In the genomic region with DNA sequence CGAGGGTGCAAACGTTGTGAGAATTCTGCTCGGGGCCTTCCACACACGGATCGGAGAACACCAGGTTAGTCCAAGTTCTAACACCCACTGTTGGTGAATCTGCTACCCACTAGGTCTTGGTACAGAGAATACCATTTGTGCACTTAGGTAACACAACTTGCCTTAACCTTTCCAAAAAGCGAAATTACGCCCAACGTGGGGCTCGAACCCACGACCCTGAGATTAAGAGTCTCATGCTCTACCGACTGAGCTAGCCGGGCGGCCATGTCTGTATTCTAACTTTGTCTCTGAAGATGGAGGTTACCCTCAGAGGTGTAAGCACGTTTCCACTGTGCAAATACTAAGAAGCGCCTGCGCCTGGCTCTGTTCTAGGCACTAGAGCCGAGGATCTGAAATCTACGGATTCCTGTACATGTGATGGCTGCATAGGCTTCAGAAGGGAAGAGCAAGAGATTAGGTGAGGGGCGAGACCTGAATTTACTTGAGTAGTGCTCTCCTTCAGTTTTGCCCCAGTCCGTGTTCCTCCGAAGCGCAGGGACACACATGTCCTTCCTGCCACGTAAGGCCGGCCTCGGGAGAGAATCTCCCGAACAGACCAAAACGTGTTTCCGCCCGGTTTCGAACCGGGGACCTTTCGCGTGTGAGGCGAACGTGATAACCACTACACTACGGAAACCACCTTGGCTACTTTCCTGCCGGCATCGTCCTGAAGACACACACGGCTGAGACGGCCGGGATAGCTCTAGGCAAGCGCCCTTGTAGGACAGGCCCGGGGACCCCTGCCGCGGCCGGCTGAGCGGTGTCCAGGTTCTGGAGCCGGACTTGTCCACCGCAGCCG, we compare ENCODE assay signal across 2 cellular contexts.
A peak's percentile ranks its signal among the peaks of the same experiment; 100 is the strongest.
TF ChIP-seq lines count a peak whose summit lies in the region.

No MANE protein-coding gene starts in this region.

TF ChIP-seq in A549, 52 proteins besides CTCF, POLR2A, EP300 and RAD21:
- TF ChIP-seq RCOR1 (IDR thresholded peaks at IDR 0.05; ENCODE audit: low read depth, low read length) (no peak), BHLHE40 (IDR thresholded peaks at IDR 0.05; ENCODE audit: low read depth, low read length) (peak; percentile 31; the same call in 1 of the 2 replicates), TP53 (CRISPR knock-in tag; IDR thresholded peaks at IDR 0.05) (peak; percentile 69; the same call in 1 of the 2 replicates), SREBF2 (IDR thresholded peaks at IDR 0.05) (peak; percentile 86), CEBPB (IDR thresholded peaks at IDR 0.05) (peak in 1 of 2 experiments; percentile 41; a peak in 1 of 4 replicates), SMC3 (IDR thresholded peaks at IDR 0.05) (peak; percentile 18; the same call in 1 of the 3 replicates), ZFP36 (IDR thresholded peaks at IDR 0.05; ENCODE audit: borderline replicate concordance, partially characterized antibody) (no peak), MAZ (IDR thresholded peaks at IDR 0.05; ENCODE audit: borderline replicate concordance, low read depth, low read length) (peak; percentile 31; the same call in 1 of the 2 replicates), EHF (CRISPR knock-in tag; IDR thresholded peaks at IDR 0.05) (no peak), NPAS2 (CRISPR knock-in tag; IDR thresholded peaks at IDR 0.05; ENCODE audit: borderline replicate concordance) (peak; percentile 55; the same call in 1 of the 2 replicates), RARB (CRISPR knock-in tag; IDR thresholded peaks at IDR 0.05) (peak; percentile 61; the same call in 1 of the 2 replicates), GATA3 (IDR thresholded peaks at IDR 0.05; ENCODE audit: borderline replicate concordance) (peak; percentile 25)
- TF ChIP-seq, protein P1, sequence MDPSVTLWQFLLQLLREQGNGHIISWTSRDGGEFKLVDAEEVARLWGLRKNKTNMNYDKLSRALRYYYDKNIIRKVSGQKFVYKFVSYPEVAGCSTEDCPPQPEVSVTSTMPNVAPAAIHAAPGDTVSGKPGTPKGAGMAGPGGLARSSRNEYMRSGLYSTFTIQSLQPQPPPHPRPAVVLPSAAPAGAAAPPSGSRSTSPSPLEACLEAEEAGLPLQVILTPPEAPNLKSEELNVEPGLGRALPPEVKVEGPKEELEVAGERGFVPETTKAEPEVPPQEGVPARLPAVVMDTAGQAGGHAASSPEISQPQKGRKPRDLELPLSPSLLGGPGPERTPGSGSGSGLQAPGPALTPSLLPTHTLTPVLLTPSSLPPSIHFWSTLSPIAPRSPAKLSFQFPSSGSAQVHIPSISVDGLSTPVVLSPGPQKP (IDR thresholded peaks at IDR 0.05; ENCODE audit: low read depth, low read length): no peak
- TF ChIP-seq, protein P2, sequence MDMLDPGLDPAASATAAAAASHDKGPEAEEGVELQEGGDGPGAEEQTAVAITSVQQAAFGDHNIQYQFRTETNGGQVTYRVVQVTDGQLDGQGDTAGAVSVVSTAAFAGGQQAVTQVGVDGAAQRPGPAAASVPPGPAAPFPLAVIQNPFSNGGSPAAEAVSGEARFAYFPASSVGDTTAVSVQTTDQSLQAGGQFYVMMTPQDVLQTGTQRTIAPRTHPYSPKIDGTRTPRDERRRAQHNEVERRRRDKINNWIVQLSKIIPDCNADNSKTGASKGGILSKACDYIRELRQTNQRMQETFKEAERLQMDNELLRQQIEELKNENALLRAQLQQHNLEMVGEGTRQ (IDR thresholded peaks at IDR 0.05): 0 out of 2 replicates have a peak, but pooled peaks have one; percentile 7
- TF ChIP-seq, protein P3, sequence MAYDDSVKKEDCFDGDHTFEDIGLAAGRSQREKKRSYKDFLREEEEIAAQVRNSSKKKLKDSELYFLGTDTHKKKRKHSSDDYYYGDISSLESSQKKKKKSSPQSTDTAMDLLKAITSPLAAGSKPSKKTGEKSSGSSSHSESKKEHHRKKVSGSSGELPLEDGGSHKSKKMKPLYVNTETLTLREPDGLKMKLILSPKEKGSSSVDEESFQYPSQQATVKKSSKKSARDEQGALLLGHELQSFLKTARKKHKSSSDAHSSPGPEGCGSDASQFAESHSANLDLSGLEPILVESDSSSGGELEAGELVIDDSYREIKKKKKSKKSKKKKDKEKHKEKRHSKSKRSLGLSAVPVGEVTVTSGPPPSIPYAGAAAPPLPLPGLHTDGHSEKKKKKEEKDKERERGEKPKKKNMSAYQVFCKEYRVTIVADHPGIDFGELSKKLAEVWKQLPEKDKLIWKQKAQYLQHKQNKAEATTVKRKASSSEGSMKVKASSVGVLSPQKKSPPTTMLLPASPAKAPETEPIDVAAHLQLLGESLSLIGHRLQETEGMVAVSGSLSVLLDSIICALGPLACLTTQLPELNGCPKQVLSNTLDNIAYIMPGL (CRISPR knock-in tag; IDR thresholded peaks at IDR 0.05; ENCODE audit: borderline replicate concordance): peak; percentile 98; the same call in 1 of the 2 replicates
- TF ChIP-seq, protein P4, sequence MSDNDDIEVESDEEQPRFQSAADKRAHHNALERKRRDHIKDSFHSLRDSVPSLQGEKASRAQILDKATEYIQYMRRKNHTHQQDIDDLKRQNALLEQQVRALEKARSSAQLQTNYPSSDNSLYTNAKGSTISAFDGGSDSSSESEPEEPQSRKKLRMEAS (IDR thresholded peaks at IDR 0.05): peak; percentile 80
- TF ChIP-seq, protein P5, sequence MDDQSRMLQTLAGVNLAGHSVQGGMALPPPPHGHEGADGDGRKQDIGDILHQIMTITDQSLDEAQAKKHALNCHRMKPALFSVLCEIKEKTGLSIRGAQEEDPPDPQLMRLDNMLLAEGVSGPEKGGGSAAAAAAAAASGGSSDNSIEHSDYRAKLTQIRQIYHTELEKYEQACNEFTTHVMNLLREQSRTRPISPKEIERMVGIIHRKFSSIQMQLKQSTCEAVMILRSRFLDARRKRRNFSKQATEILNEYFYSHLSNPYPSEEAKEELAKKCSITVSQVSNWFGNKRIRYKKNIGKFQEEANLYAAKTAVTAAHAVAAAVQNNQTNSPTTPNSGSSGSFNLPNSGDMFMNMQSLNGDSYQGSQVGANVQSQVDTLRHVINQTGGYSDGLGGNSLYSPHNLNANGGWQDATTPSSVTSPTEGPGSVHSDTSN (IDR thresholded peaks at IDR 0.05): 0 out of 2 replicates have a peak, but pooled peaks have one; percentile 33

TF ChIP-seq in H1, 55 proteins besides CTCF, POLR2A, EP300 and RAD21 (continues in another document):
- TF ChIP-seq RXRA (IDR thresholded peaks at IDR 0.05; ENCODE audit: insufficient read depth, low read depth, low read length) (0 out of 2 replicates have a peak, but pooled peaks have one; percentile 1), POLR2AphosphoS5 (IDR thresholded peaks at IDR 0.05; ENCODE audit: low read depth, low read length) (no peak), FOSL1 (IDR thresholded peaks at IDR 0.05; ENCODE audit: insufficient read depth, low read depth, low read length) (no peak), JUN (IDR thresholded peaks at IDR 0.05; ENCODE audit: low read depth, low read length) (no peak), BCL11A (IDR thresholded peaks at IDR 0.05; ENCODE audit: low read depth in 2 of 2, low read length in 2 of 2) (no peak), SRF (IDR thresholded peaks at IDR 0.05; ENCODE audit: low read depth, low read length) (no peak), KDM4A (IDR thresholded peaks at IDR 0.05; ENCODE audit: low read depth, low read length, severe bottlenecking) (no peak), SIRT6 (IDR thresholded peaks at IDR 0.05; ENCODE audit: low read length) (no peak), SP1 (IDR thresholded peaks at IDR 0.05; ENCODE audit: low read depth, low read length) (0 out of 2 replicates have a peak, but pooled peaks have one; percentile 10), POU5F1 (IDR thresholded peaks at IDR 0.05; ENCODE audit: low read depth, low read length) (no peak), SUZ12 (IDR thresholded peaks at IDR 0.05; ENCODE audit: low read length) (no peak), TEAD4 (IDR thresholded peaks at IDR 0.05; ENCODE audit: low read depth, low read length) (peak; percentile 87), SP2 (IDR thresholded peaks at IDR 0.05; ENCODE audit: low read length) (no peak), SAP30 (IDR thresholded peaks at IDR 0.05; ENCODE audit: insufficient read depth, insufficient replicate concordance, low read length) (no peak), RBBP5 (IDR thresholded peaks at IDR 0.05; ENCODE audit: borderline replicate concordance, low read depth, low read length) (0 out of 2 replicates have a peak, but pooled peaks have one; percentile 59), YY1 (IDR thresholded peaks at IDR 0.05; ENCODE audit: low read depth, low read length) (peak; percentile 89), CTBP2 (IDR thresholded peaks at IDR 0.05; ENCODE audit: borderline replicate concordance, insufficient read depth, insufficient read length, low read length) (no peak), PHF8 (conservative IDR thresholded peaks at IDR 0.05; ENCODE audit: low read depth, low read length) (peak; percentile 4; the same call in 1 of the 2 replicates), BACH1 (IDR thresholded peaks at IDR 0.05; ENCODE audit: low read length) (peak; percentile 69), SP4 (IDR thresholded peaks at IDR 0.05; ENCODE audit: low read length) (no peak; the same call in none of the 2 replicates), GTF2F1 (IDR thresholded peaks at IDR 0.05; ENCODE audit: borderline replicate concordance, low read depth, low read length) (0 out of 2 replicates have a peak, but pooled peaks have one; percentile 19), CREB1 (IDR thresholded peaks at IDR 0.05) (peak; percentile 58; the same call in 1 of the 2 replicates), CBX8 (IDR thresholded peaks at IDR 0.05; ENCODE audit: borderline replicate concordance, low read depth, low read length) (no peak), GABPA (IDR thresholded peaks at IDR 0.05; ENCODE audit: borderline replicate concordance, insufficient read depth, low read length) (no peak; the same call in 1 of the 2 replicates), KDM5A (IDR thresholded peaks at IDR 0.05; ENCODE audit: low read length) (no peak)
- TF ChIP-seq, protein P6, sequence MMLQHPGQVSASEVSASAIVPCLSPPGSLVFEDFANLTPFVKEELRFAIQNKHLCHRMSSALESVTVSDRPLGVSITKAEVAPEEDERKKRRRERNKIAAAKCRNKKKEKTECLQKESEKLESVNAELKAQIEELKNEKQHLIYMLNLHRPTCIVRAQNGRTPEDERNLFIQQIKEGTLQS (IDR thresholded peaks at IDR 0.05; ENCODE audit: insufficient read depth, low read depth, low read length): no peak
- TF ChIP-seq, protein P7, sequence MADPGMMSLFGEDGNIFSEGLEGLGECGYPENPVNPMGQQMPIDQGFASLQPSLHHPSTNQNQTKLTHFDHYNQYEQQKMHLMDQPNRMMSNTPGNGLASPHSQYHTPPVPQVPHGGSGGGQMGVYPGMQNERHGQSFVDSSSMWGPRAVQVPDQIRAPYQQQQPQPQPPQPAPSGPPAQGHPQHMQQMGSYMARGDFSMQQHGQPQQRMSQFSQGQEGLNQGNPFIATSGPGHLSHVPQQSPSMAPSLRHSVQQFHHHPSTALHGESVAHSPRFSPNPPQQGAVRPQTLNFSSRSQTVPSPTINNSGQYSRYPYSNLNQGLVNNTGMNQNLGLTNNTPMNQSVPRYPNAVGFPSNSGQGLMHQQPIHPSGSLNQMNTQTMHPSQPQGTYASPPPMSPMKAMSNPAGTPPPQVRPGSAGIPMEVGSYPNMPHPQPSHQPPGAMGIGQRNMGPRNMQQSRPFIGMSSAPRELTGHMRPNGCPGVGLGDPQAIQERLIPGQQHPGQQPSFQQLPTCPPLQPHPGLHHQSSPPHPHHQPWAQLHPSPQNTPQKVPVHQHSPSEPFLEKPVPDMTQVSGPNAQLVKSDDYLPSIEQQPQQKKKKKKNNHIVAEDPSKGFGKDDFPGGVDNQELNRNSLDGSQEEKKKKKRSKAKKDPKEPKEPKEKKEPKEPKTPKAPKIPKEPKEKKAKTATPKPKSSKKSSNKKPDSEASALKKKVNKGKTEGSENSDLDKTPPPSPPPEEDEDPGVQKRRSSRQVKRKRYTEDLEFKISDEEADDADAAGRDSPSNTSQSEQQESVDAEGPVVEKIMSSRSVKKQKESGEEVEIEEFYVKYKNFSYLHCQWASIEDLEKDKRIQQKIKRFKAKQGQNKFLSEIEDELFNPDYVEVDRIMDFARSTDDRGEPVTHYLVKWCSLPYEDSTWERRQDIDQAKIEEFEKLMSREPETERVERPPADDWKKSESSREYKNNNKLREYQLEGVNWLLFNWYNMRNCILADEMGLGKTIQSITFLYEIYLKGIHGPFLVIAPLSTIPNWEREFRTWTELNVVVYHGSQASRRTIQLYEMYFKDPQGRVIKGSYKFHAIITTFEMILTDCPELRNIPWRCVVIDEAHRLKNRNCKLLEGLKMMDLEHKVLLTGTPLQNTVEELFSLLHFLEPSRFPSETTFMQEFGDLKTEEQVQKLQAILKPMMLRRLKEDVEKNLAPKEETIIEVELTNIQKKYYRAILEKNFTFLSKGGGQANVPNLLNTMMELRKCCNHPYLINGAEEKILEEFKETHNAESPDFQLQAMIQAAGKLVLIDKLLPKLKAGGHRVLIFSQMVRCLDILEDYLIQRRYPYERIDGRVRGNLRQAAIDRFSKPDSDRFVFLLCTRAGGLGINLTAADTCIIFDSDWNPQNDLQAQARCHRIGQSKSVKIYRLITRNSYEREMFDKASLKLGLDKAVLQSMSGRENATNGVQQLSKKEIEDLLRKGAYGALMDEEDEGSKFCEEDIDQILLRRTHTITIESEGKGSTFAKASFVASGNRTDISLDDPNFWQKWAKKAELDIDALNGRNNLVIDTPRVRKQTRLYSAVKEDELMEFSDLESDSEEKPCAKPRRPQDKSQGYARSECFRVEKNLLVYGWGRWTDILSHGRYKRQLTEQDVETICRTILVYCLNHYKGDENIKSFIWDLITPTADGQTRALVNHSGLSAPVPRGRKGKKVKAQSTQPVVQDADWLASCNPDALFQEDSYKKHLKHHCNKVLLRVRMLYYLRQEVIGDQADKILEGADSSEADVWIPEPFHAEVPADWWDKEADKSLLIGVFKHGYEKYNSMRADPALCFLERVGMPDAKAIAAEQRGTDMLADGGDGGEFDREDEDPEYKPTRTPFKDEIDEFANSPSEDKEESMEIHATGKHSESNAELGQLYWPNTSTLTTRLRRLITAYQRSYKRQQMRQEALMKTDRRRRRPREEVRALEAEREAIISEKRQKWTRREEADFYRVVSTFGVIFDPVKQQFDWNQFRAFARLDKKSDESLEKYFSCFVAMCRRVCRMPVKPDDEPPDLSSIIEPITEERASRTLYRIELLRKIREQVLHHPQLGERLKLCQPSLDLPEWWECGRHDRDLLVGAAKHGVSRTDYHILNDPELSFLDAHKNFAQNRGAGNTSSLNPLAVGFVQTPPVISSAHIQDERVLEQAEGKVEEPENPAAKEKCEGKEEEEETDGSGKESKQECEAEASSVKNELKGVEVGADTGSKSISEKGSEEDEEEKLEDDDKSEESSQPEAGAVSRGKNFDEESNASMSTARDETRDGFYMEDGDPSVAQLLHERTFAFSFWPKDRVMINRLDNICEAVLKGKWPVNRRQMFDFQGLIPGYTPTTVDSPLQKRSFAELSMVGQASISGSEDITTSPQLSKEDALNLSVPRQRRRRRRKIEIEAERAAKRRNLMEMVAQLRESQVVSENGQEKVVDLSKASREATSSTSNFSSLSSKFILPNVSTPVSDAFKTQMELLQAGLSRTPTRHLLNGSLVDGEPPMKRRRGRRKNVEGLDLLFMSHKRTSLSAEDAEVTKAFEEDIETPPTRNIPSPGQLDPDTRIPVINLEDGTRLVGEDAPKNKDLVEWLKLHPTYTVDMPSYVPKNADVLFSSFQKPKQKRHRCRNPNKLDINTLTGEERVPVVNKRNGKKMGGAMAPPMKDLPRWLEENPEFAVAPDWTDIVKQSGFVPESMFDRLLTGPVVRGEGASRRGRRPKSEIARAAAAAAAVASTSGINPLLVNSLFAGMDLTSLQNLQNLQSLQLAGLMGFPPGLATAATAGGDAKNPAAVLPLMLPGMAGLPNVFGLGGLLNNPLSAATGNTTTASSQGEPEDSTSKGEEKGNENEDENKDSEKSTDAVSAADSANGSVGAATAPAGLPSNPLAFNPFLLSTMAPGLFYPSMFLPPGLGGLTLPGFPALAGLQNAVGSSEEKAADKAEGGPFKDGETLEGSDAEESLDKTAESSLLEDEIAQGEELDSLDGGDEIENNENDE (IDR thresholded peaks at IDR 0.05; ENCODE audit: insufficient replicate concordance, low read length): no peak
- TF ChIP-seq, protein P8, sequence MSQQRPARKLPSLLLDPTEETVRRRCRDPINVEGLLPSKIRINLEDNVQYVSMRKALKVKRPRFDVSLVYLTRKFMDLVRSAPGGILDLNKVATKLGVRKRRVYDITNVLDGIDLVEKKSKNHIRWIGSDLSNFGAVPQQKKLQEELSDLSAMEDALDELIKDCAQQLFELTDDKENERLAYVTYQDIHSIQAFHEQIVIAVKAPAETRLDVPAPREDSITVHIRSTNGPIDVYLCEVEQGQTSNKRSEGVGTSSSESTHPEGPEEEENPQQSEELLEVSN (IDR thresholded peaks at IDR 0.05): no peak
